ENCODE assay signal across 1 cellular context in the genomic region with DNA sequence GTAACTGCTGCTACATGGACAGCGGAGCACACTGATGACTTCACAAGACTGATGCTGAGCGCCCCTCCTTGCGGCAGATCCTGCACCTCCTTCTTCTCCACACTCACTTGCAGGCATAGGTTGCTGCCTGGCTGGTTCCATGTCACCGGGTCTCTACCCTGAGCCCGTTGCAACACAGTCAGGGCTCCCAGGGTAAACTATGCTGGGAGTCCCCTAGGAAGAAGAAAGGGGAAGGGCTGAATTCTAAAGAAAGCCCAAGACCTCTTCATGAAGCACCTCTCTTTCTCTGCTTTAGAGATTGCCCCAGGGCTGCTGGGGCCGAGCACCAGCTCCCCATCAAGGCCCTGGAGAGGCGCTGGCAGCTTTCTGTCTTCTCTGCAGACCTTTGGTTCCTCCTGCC.
TF ChIP-seq lines count a peak whose summit lies in the region.

No MANE protein-coding gene starts in this region.

TF ChIP-seq in GM23338, 12 proteins besides CTCF, POLR2A, EP300 and RAD21 (continued from another document):
- TF ChIP-seq, protein P1, sequence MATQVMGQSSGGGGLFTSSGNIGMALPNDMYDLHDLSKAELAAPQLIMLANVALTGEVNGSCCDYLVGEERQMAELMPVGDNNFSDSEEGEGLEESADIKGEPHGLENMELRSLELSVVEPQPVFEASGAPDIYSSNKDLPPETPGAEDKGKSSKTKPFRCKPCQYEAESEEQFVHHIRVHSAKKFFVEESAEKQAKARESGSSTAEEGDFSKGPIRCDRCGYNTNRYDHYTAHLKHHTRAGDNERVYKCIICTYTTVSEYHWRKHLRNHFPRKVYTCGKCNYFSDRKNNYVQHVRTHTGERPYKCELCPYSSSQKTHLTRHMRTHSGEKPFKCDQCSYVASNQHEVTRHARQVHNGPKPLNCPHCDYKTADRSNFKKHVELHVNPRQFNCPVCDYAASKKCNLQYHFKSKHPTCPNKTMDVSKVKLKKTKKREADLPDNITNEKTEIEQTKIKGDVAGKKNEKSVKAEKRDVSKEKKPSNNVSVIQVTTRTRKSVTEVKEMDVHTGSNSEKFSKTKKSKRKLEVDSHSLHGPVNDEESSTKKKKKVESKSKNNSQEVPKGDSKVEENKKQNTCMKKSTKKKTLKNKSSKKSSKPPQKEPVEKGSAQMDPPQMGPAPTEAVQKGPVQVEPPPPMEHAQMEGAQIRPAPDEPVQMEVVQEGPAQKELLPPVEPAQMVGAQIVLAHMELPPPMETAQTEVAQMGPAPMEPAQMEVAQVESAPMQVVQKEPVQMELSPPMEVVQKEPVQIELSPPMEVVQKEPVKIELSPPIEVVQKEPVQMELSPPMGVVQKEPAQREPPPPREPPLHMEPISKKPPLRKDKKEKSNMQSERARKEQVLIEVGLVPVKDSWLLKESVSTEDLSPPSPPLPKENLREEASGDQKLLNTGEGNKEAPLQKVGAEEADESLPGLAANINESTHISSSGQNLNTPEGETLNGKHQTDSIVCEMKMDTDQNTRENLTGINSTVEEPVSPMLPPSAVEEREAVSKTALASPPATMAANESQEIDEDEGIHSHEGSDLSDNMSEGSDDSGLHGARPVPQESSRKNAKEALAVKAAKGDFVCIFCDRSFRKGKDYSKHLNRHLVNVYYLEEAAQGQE (IDR thresholded peaks at IDR 0.05; ENCODE audit: unreplicated experiment), result no peak
- TF ChIP-seq ZNF331 (CRISPR knock-in tag; IDR thresholded peaks at IDR 0.05; ENCODE audit: low read depth), result no peak
- TF ChIP-seq STAT1 (IDR thresholded peaks at IDR 0.05; ENCODE audit: unreplicated experiment), result no peak
- no peak for TF ChIP-seq EZH2 (IDR thresholded peaks at IDR 0.05; ENCODE audit: low read depth, unreplicated experiment)
- no peak for TF ChIP-seq EZH2phosphoT487 (IDR thresholded peaks at IDR 0.05; ENCODE audit: unreplicated experiment)
